Comparison of ENCODE assay signal across 15 cellular contexts in the genomic region with DNA sequence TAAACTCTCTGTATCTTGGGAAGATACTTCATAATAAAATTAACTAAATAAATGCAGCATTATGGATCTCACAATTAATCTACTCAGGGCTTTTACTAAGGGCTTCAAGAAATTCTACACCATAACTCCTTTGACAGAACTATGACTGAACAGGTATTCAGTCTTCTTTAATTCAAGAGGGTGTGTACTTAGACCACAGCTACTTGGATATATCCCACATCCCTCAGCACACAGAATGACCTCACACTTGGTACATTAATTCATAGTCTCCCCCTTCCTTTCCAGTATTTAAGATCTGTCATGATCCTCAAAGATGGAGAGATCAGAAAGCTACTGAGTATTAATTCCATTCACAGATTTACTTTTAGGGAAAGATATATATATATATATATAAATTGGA.
"Had no signal": no experiment of that assay in that cellular context is flagged by ENCODE, and none has a peak within 500 bp of the region (broad histone marks: within the 10 kb centered on the region; RNA-seq: fewer than 3 reads in every experiment).

No MANE protein-coding gene starts in this region.

- H3K4me3 ChIP-seq: suprapubic skin had no signal

- H3K27me3 ChIP-seq: suprapubic skin had no signal

- H3K27ac ChIP-seq: suprapubic skin had no signal

- H3K9me3 ChIP-seq: suprapubic skin had no signal

- DNase-seq: activated CD4-positive, alpha-beta memory T cell treated with anti-CD3 and anti-CD28 coated beads, Interleukin-2, amount 10 ng/mL, durations not matched to agents 7 days and 5 days; activated CD4-positive, alpha-beta T cell treated with anti-CD3 and anti-CD28 coated beads for 1 hour; activated naive CD4-positive, alpha-beta T cell treated with Interleukin-2 at 50 U/mL for 16 hours; cerebellar nuclear complex; endodermal cell; foreskin fibroblast; head of caudate nucleus; occipital lobe; stimulated activated CD4-positive, alpha-beta T cell treated with anti-CD3 and anti-CD28 coated beads, Interleukin-4, amount 100 ng/mL, for 1 hour; stimulated activated CD8-positive, alpha-beta memory T cell treated with anti-CD3 and anti-CD28 coated beads, Interleukin-4, amount 100 ng/mL, for 48 hours; stimulated activated naive CD8-positive, alpha-beta T cell treated with anti-CD3 and anti-CD28 coated beads, Interleukin-15, Interleukin-2, amounts not matched to agents 100 U/mL and 50 U/mL, for 24 hours; T-cell; T1000 had no signal

- H3K36me3 ChIP-seq: suprapubic skin had no signal

- H3K4me1 ChIP-seq: suprapubic skin had no signal

- ATAC-seq: natural killer cell treated with Interleukin-12 subunit alpha and Interleukin-12 subunit beta and Interleukin-15 and Interleukin-18, amount 100 ng/mL, for 72 hours; stimulated activated naive CD8-positive, alpha-beta T cell treated with anti-CD3 and anti-CD28 coated beads, Interleukin-15, Interleukin-2, amounts not matched to agents 100 U/mL and 50 U/mL, for 24 hours; T-cell had no signal
